ENCODE assay signal across 1 cellular context in genomic region chr9:130195638-130196037, GRCh38.
TF ChIP-seq lines count a peak whose summit lies in the region.

No MANE protein-coding gene starts in this region.

TF ChIP-seq in H1, 55 proteins besides CTCF, POLR2A, EP300 and RAD21 (continued from another document):
- TF ChIP-seq, protein P1, sequence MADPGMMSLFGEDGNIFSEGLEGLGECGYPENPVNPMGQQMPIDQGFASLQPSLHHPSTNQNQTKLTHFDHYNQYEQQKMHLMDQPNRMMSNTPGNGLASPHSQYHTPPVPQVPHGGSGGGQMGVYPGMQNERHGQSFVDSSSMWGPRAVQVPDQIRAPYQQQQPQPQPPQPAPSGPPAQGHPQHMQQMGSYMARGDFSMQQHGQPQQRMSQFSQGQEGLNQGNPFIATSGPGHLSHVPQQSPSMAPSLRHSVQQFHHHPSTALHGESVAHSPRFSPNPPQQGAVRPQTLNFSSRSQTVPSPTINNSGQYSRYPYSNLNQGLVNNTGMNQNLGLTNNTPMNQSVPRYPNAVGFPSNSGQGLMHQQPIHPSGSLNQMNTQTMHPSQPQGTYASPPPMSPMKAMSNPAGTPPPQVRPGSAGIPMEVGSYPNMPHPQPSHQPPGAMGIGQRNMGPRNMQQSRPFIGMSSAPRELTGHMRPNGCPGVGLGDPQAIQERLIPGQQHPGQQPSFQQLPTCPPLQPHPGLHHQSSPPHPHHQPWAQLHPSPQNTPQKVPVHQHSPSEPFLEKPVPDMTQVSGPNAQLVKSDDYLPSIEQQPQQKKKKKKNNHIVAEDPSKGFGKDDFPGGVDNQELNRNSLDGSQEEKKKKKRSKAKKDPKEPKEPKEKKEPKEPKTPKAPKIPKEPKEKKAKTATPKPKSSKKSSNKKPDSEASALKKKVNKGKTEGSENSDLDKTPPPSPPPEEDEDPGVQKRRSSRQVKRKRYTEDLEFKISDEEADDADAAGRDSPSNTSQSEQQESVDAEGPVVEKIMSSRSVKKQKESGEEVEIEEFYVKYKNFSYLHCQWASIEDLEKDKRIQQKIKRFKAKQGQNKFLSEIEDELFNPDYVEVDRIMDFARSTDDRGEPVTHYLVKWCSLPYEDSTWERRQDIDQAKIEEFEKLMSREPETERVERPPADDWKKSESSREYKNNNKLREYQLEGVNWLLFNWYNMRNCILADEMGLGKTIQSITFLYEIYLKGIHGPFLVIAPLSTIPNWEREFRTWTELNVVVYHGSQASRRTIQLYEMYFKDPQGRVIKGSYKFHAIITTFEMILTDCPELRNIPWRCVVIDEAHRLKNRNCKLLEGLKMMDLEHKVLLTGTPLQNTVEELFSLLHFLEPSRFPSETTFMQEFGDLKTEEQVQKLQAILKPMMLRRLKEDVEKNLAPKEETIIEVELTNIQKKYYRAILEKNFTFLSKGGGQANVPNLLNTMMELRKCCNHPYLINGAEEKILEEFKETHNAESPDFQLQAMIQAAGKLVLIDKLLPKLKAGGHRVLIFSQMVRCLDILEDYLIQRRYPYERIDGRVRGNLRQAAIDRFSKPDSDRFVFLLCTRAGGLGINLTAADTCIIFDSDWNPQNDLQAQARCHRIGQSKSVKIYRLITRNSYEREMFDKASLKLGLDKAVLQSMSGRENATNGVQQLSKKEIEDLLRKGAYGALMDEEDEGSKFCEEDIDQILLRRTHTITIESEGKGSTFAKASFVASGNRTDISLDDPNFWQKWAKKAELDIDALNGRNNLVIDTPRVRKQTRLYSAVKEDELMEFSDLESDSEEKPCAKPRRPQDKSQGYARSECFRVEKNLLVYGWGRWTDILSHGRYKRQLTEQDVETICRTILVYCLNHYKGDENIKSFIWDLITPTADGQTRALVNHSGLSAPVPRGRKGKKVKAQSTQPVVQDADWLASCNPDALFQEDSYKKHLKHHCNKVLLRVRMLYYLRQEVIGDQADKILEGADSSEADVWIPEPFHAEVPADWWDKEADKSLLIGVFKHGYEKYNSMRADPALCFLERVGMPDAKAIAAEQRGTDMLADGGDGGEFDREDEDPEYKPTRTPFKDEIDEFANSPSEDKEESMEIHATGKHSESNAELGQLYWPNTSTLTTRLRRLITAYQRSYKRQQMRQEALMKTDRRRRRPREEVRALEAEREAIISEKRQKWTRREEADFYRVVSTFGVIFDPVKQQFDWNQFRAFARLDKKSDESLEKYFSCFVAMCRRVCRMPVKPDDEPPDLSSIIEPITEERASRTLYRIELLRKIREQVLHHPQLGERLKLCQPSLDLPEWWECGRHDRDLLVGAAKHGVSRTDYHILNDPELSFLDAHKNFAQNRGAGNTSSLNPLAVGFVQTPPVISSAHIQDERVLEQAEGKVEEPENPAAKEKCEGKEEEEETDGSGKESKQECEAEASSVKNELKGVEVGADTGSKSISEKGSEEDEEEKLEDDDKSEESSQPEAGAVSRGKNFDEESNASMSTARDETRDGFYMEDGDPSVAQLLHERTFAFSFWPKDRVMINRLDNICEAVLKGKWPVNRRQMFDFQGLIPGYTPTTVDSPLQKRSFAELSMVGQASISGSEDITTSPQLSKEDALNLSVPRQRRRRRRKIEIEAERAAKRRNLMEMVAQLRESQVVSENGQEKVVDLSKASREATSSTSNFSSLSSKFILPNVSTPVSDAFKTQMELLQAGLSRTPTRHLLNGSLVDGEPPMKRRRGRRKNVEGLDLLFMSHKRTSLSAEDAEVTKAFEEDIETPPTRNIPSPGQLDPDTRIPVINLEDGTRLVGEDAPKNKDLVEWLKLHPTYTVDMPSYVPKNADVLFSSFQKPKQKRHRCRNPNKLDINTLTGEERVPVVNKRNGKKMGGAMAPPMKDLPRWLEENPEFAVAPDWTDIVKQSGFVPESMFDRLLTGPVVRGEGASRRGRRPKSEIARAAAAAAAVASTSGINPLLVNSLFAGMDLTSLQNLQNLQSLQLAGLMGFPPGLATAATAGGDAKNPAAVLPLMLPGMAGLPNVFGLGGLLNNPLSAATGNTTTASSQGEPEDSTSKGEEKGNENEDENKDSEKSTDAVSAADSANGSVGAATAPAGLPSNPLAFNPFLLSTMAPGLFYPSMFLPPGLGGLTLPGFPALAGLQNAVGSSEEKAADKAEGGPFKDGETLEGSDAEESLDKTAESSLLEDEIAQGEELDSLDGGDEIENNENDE (IDR thresholded peaks at IDR 0.05; ENCODE audit: insufficient replicate concordance, low read length) = no peak
- TF ChIP-seq HDAC6 (IDR thresholded peaks at IDR 0.05; ENCODE audit: low read depth, low read length) = no peak
- no peak for TF ChIP-seq POU5F1 (IDR thresholded peaks at IDR 0.05; ENCODE audit: low read depth, low read length)
- no peak for TF ChIP-seq NRF1 (IDR thresholded peaks at IDR 0.05; ENCODE audit: low read depth, low read length)
- TF ChIP-seq NANOG (IDR thresholded peaks at IDR 0.05; ENCODE audit: insufficient read depth, low read depth, low read length, poor library complexity, severe bottlenecking) = no peak
- TF ChIP-seq KDM1A (IDR thresholded peaks at IDR 0.05; ENCODE audit: borderline replicate concordance, low read length) = no peak
- no peak for TF ChIP-seq TCF12 (IDR thresholded peaks at IDR 0.05; ENCODE audit: low read depth, low read length)
- TF ChIP-seq GTF2F1 (IDR thresholded peaks at IDR 0.05; ENCODE audit: borderline replicate concordance, low read depth, low read length) = no peak
- TF ChIP-seq RBBP5 (IDR thresholded peaks at IDR 0.05; ENCODE audit: borderline replicate concordance, low read depth, low read length) = no peak
- no peak for TF ChIP-seq USF2 (IDR thresholded peaks at IDR 0.05; ENCODE audit: low read length)
- no peak for TF ChIP-seq BRCA1 (IDR thresholded peaks at IDR 0.05; ENCODE audit: low read depth, low read length)
